ENCODE assay signal across 13 cellular contexts in genomic region chr22:24289781-24290181, GRCh38. TPM values are rescaled to one million over a fixed set of nuclear protein-coding genes. Genes with fewer than 3 reads are reported as not detected.
DNase-seq lines count a peak whose midpoint lies in the region; ATAC-seq, FAIRE-seq and TF ChIP-seq lines count a peak whose summit lies in the region.
"Had no signal": no experiment of that assay in that cellular context is flagged by ENCODE, and none has a peak within 500 bp of the region (broad histone marks: within the 10 kb centered on the region; RNA-seq: fewer than 3 reads in every experiment).

No MANE protein-coding gene starts in this region.

- no peaks in the 10 kb centered on the region for H3K36me3 ChIP-seq in PC-9 (ENCODE audit: low read depth)

- no peaks in the 10 kb centered on the region for H3K9me2 ChIP-seq in PC-9 (ENCODE audit: insufficient read depth)

- no peak overlapping the region for H3K4me2 ChIP-seq in PC-9

- H3K27me3 ChIP-seq in AG04450 (ENCODE audit: control insufficient read depth, insufficient read depth, low read length) (no peaks in the 10 kb centered on the region), PC-9 (ENCODE audit: insufficient read depth, low read depth) (no peaks in the 10 kb centered on the region)

- H3K4me3 Mint-ChIP-seq in osteocyte (ENCODE audit: unreplicated experiment) = peak overlapping the region; percentile 48
- H3K4me3 Mint-ChIP-seq: CD4-positive, alpha-beta memory T cell had no signal

- CTCF ChIA-PET in AG04450 (lab: Charles Lee) = interaction anchor here (0.6 kb wide), 1 partner anchor 44 kb away, joined by 4 read pairs; no protein-coding TSS in a partner anchor
- CTCF ChIA-PET in PC-9 (lab: Charles Lee) = no interaction called here
- CTCF ChIA-PET in HEK293T (lab: Yijun Ruan, JAX) = no interaction called here

- H3F3A ChIP-seq in PC-9 (ENCODE audit: insufficient read depth, low read depth) = peaks cover 7% of the 10 kb centered on the region; the same call in 1 of the 2 replicates

- H3K4me1 Mint-ChIP-seq in osteocyte (ENCODE audit: unreplicated experiment) = peaks cover 72% of the 10 kb centered on the region

- no peaks in the 10 kb centered on the region for H3K27me3 Mint-ChIP-seq in osteocyte (ENCODE audit: unreplicated experiment)
- H3K27me3 Mint-ChIP-seq: CD4-positive, alpha-beta memory T cell had no signal

- peaks cover 69% of the 10 kb centered on the region for H3K79me2 ChIP-seq in PC-9 (ENCODE audit: low read depth)

- intact Hi-C loops in PC-9 (cut with micrococcal nuclease; ENCODE audit: unreplicated experiment) = loop anchor here (2.0 kb wide), 1 partner anchor 13 kb away; no protein-coding TSS in a partner anchor

- TF ChIP-seq POLR2A in GM12891 (IDR thresholded peaks at IDR 0.05; ENCODE audit: low read depth, low read length) = no peak

- no peak for DNase-seq in AG04450 (ENCODE audit: low read depth, low spot score)
- no peak for DNase-seq in PC-9
- peak; percentile 5 for DNase-seq in fibroblast of gingiva (ENCODE audit: low read depth)
- no peak for DNase-seq in osteocyte (ENCODE audit: extremely low spot score, unreplicated experiment)
- no peak for DNase-seq in activated naive CD4-positive, alpha-beta T cell treated with anti-CD3 and anti-CD28 coated beads, Interleukin-2, amount 50 U/mL, for 72 hours (ENCODE audit: low spot score in 2 of 2)
- no peak for DNase-seq in GM12891 (ENCODE audit: insufficient read length, low spot score)
- no peak for DNase-seq in GOT3 (lab: John Stamatoyannopoulos, UW)
- no peak for DNase-seq in HEK293T (ENCODE audit: extremely low spot score)
- DNase-seq: activated CD4-positive, CD25-positive, alpha-beta regulatory T cell treated with anti-CD3 and anti-CD28 coated beads, Interleukin-2, amount 50 U/mL, for 72 hours; CD4-positive, alpha-beta memory T cell; central memory CD4-positive, alpha-beta T cell; NCI-H524 had no signal

- no peaks in the 10 kb centered on the region for H3K9me3 Mint-ChIP-seq in osteocyte (ENCODE audit: unreplicated experiment)
- no peaks in the 10 kb centered on the region for H3K9me3 Mint-ChIP-seq in activated naive CD4-positive, alpha-beta T cell treated with anti-CD3 and anti-CD28 coated beads, Interleukin-2, amount 50 U/mL, for 72 hours
- H3K9me3 Mint-ChIP-seq: CD4-positive, alpha-beta memory T cell had no signal

- peak overlapping the region; percentile 39 for H3K27ac ChIP-seq in AG04450 (ENCODE audit: low read depth, low read length)
- peak overlapping the region; percentile 12; the same call in 1 of the 2 replicates for H3K27ac ChIP-seq in PC-9

- BruUV-seq in PC-9 (replicated peaks; lab: Mats Ljungman, UMichigan) = no TSS peak

- FAIRE-seq in GM12891 (lab: Jason Lieb, UNC) = no peak
- FAIRE-seq: keratinocyte had no signal

- TF ChIP-seq CTCF in AG04450 (IDR thresholded peaks at IDR 0.05; ENCODE audit: low read depth, low read length) = no peak
- TF ChIP-seq CTCF in PC-9 (conservative IDR thresholded peaks at IDR 0.05) = no peak
- TF ChIP-seq CTCF in osteocyte (IDR thresholded peaks at IDR 0.05) = no peak

- H2AFZ ChIP-seq in PC-9 = no peak overlapping the region

- peak overlapping the region; percentile 92 for H3K27ac Mint-ChIP-seq in osteocyte (ENCODE audit: unreplicated experiment)
- no peak overlapping the region for H3K27ac Mint-ChIP-seq in activated naive CD4-positive, alpha-beta T cell treated with anti-CD3 and anti-CD28 coated beads, Interleukin-2, amount 50 U/mL, for 72 hours
- H3K27ac Mint-ChIP-seq: CD4-positive, alpha-beta memory T cell had no signal

- peaks cover 22% of the 10 kb centered on the region for H3K4me1 ChIP-seq in PC-9 (replicated peaks; ENCODE audit: insufficient read depth)

- POLR2A ChIA-PET in AG04450 (lab: Yijun Ruan, JAX) (interaction anchor here (0.7 to 1.3 kb wide), 4 partner anchors 19 to 143 kb away, joined by 3 to 5 read pairs (median 4); partner anchors contain the start of gene SPECC1L), PC-9 (lab: Charles Lee; ENCODE audit: unreplicated experiment) (no interaction called here), HEK293T (lab: Yijun Ruan, JAX) (interaction anchor here (1.0 kb wide), 1 partner anchor 19 kb away, joined by 3 read pairs; the partner anchor contains the start of gene SPECC1L)

- no peaks in the 10 kb centered on the region for H4K20me1 ChIP-seq in PC-9 (ENCODE audit: insufficient read depth)

- H3K36me3 Mint-ChIP-seq in osteocyte (ENCODE audit: unreplicated experiment) = peaks cover 2% of the 10 kb centered on the region
- no peaks in the 10 kb centered on the region for H3K36me3 Mint-ChIP-seq in activated naive CD4-positive, alpha-beta T cell treated with anti-CD3 and anti-CD28 coated beads, Interleukin-2, amount 50 U/mL, for 72 hours

- no peak overlapping the region for H3K4me3 ChIP-seq in AG04450 (ENCODE audit: low read depth, low read length)
- H3K4me3 ChIP-seq in PC-9 = no peak overlapping the region

- no peak for ATAC-seq in activated naive CD4-positive, alpha-beta T cell treated with anti-CD3 and anti-CD28 coated beads, Interleukin-2, amount 50 U/mL, for 72 hours

- H3K9me3 ChIP-seq in AG04450 (ENCODE audit: control insufficient read depth, insufficient read depth, low read length) = no peaks in the 10 kb centered on the region
- H3K9me3 ChIP-seq in PC-9 (ENCODE audit: insufficient read depth, low read depth) = no peaks in the 10 kb centered on the region

TF ChIP-seq in GM12891, 5 proteins besides CTCF, POLR2A, EP300 and RAD21:
- no peak for TF ChIP-seq POLR2AphosphoS5 (IDR thresholded peaks at IDR 0.05; ENCODE audit: low read depth, low read length)
- no peak for TF ChIP-seq PAX5 (IDR thresholded peaks at IDR 0.05; ENCODE audit: insufficient read depth, low read length, severe bottlenecking)
- no peak for TF ChIP-seq SPI1 (IDR thresholded peaks at IDR 0.05; ENCODE audit: low read depth, low read length)
- no peak for TF ChIP-seq TAF1 (IDR thresholded peaks at IDR 0.05; ENCODE audit: low read depth, low read length)
- TF ChIP-seq POU2F2 (IDR thresholded peaks at IDR 0.05; ENCODE audit: low read depth, low read length) = no peak

TF ChIP-seq in HEK293T, 16 proteins besides CTCF, POLR2A, EP300 and RAD21:
- TF ChIP-seq FOXA1 (IDR thresholded peaks at IDR 0.05) = no peak

RNA-seq across cellular contexts. Expression of gene SPECC1L, which starts 19.1 kb away (rescaled TPM):
- 30.5 and 36.4 TPM in 2 replicates for polyA plus RNA-seq in AG04450 (2011; rRNA removed)
- polyA minus RNA-seq in AG04450 (2011; rRNA and poly(A)+ RNA removed) = 49.1 and 52.7 TPM in 2 replicates
- total RNA-seq in PC-9 (2021) (37.6 and 38.9 TPM in 2 replicates), osteocyte (79.5 and 93.5 TPM in 2 replicates)
- 10 to 100 TPM; 32.7 to 38.9 TPM for total RNA-seq in activated naive CD4-positive, alpha-beta T cell treated with anti-CD3 and anti-CD28 coated beads, Interleukin-2, amount 50 U/mL, for 72 hours
- 9.4 TPM for polyA plus RNA-seq in GM12891 (2012; ENCODE audit: low read depth, missing spikeins)

RNA-seq across cellular contexts. Expression of gene GGT5, which starts 44.9 kb away (rescaled TPM):
- polyA plus RNA-seq in AG04450 (2011; rRNA removed) = 4.4 TPM in 2 replicates
- 0.43 and 0.83 TPM in 2 replicates for polyA minus RNA-seq in AG04450 (2011; rRNA and poly(A)+ RNA removed)
- total RNA-seq in PC-9 (2021) = not detected in 2 replicates
- 136 and 150 TPM in 2 replicates for total RNA-seq in osteocyte
- under 1 TPM; 0.14 to 0.54 TPM for total RNA-seq in activated naive CD4-positive, alpha-beta T cell treated with anti-CD3 and anti-CD28 coated beads, Interleukin-2, amount 50 U/mL, for 72 hours
- not detected for polyA plus RNA-seq in GM12891 (2012; ENCODE audit: low read depth, missing spikeins)
- total RNA-seq: CD4-positive, alpha-beta memory T cell had no signal
- polyA plus RNA-seq: CD4-positive, alpha-beta memory T cell; keratinocyte had no signal

Comparison
In these comparisons a context has a peak if more than half of its experiments do, and no peak if none do; other contexts are left out.
1. RNA of gene GGT5, which starts 44.9 kb away (total RNA-seq): 136 to 150 TPM in osteocyte; 0.14 to 0.54 TPM in activated naive CD4-positive, alpha-beta T cell treated with anti-CD3 and anti-CD28 coated beads, Interleukin-2, amount 50 U/mL, for 72 hours and not detected in PC-9; every median in the first group is over 10 times any median in the second.